ENCODE assay signal across 12 cellular contexts in the genomic region with DNA sequence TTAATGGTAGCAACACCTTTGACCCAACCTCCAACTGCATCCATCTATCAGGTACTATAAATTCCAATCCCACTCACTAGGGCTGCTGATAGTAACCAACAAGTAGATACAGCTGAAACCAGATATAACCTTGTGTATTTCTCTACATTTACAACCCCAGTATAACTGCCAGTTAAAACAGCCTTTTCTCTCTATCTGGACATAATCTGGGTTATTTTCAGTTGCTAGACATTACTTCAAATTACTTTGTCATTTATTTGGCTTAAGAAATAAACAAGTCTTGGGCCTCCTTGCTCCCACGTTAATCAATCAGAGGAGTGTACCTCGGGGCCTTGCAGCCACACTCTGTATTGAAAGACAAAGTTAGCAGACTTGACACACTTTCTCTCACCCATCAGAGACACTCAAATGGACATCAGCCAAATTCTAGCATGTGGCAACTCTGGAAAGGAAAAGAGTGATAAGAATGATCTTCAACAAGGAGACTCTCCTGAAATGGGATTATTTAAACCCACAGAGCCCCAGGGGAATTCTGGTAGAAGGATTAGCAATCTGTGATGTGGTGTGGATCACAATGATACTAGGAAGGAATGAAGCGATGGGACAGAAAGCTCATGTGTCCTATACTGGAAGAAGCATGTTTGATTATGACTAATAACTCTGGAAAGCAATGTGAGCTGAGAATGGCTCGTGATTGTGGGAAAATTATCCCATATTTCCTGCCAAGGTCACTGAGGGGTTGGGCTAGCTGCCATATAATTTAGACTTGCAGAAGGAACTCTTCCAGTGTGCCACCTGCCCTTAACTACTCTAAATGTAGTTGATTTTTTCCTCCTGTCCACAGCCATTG.
DNase-seq lines count a peak whose midpoint lies in the region; TF ChIP-seq lines count a peak whose summit lies in the region.
"Had no signal": no experiment of that assay in that cellular context is flagged by ENCODE, and none has a peak within 500 bp of the region (broad histone marks: within the 10 kb centered on the region; RNA-seq: fewer than 3 reads in every experiment).

No MANE protein-coding gene starts in this region.

- intact Hi-C loops in mammary epithelial cell (cut with micrococcal nuclease) (no loop called here), uterus (cut with DNase I; ENCODE audit: low total_unique reads) (no loop called here)

- in situ Hi-C loops in mammary epithelial cell (cut with MboI; ENCODE audit: low sequenced_read_pairs in 2 of 2): no loop called here

- 27% methylated on average over 3 of the region's 4 CpGs for WGBS in mammary epithelial cell (ENCODE audit: low coverage, missing lambda C conversion rate)

- H4K20me1 ChIP-seq in mammary epithelial cell (ENCODE audit: insufficient read depth, low read length): no peaks in the 10 kb centered on the region

- H3K27me3 ChIP-seq in mammary epithelial cell (ENCODE audit: insufficient read depth, low read length) (peaks cover 2% of the 10 kb centered on the region), uterus (no peaks in the 10 kb centered on the region)
- H3K27me3 ChIP-seq: ovary had no signal

- no peak for TF ChIP-seq POLR2A in uterus (IDR thresholded peaks at IDR 0.05)

- CTCF ChIA-PET in mammary epithelial cell (lab: Charles Lee; ENCODE audit: low non-redundant PET): no interaction called here

- dilution Hi-C loops in mammary epithelial cell (cut with HindIII; ENCODE audit: low sequenced_read_pairs): no loop called here

- no peak overlapping the region for H3K9ac ChIP-seq in mammary epithelial cell (ENCODE audit: insufficient read depth, low read length)

- no peak overlapping the region for H2AFZ ChIP-seq in mammary epithelial cell (ENCODE audit: low read depth, low read length)

- no peak for TF ChIP-seq CTCF in mammary epithelial cell (conservative IDR thresholded peaks at IDR 0.05 in 1 of 2, IDR thresholded peaks at IDR 0.05 in 1 of 2; ENCODE audit: extremely low read depth in 1 of 2, insufficient read depth in 1 of 2, low read depth in 1 of 2, low read length in 2 of 2)
- TF ChIP-seq CTCF in uterus (IDR thresholded peaks at IDR 0.05): no peak

- no peaks in the 10 kb centered on the region for H3K79me2 ChIP-seq in mammary epithelial cell (ENCODE audit: insufficient read depth, low read length)

- H3K27ac ChIP-seq in mammary epithelial cell (ENCODE audit: insufficient read depth, low read depth, low read length) (no peak overlapping the region), uterus (peak overlapping the region; percentile 58 to 76)
- H3K27ac ChIP-seq: ovary had no signal

- H3K4me2 ChIP-seq in mammary epithelial cell (ENCODE audit: insufficient read depth, low read depth, low read length): no peak overlapping the region

- H3K4me1 ChIP-seq in mammary epithelial cell (ENCODE audit: insufficient read depth, low read length): no peaks in the 10 kb centered on the region
- no peaks in the 10 kb centered on the region for H3K4me1 ChIP-seq in uterus

- H3K9me3 ChIP-seq in mammary epithelial cell (replicated peaks; ENCODE audit: insufficient read depth, low read length) (no peaks in the 10 kb centered on the region), uterus (no peaks in the 10 kb centered on the region)
- H3K9me3 ChIP-seq: ovary had no signal

- H3K4me3 ChIP-seq in mammary epithelial cell (replicated peaks in 1 of 3; ENCODE audit: insufficient read depth in 1 of 3, low read depth in 2 of 3, low read length in 3 of 3) (no peak overlapping the region), uterus (no peak overlapping the region)
- H3K4me3 ChIP-seq: ovary had no signal

- DNase-seq in NCI-H2029 (lab: John Stamatoyannopoulos, UW): peak; percentile 12
- no peak for DNase-seq in NCI-H2029 treated with DMSO at 0.1 percent for 48 hours (lab: John Stamatoyannopoulos, UW)
- peak; percentile 9 for DNase-seq in mammary epithelial cell
- peak; percentile 78 for DNase-seq in hepatic stellate cell (ENCODE audit: low spot score)
- DNase-seq in uterus: no peak
- no peak for DNase-seq in stimulated activated CD4-positive, alpha-beta T cell treated with anti-CD3 and anti-CD28 coated beads, Interleukin-1b, Interleukin-23, amount 100 ng/mL, for 48 hours
- DNase-seq in GF-D8 (lab: John Stamatoyannopoulos, UW): no peak
- no peak for DNase-seq in mesenteric fat pad (ENCODE audit: low spot score)
- DNase-seq: activated CD4-positive, CD25-positive, alpha-beta regulatory T cell treated with anti-CD3 and anti-CD28 coated beads, Interleukin-2, amount 50 U/mL, for 72 hours; activated gamma-delta T cell treated with Interleukin-2 at 50 U/mL for 16 hours; effector CD4-positive, alpha-beta T cell had no signal

- no TSS peak for BruUV-seq in mammary epithelial cell (replicated peaks; lab: Mats Ljungman, UMichigan)

- H3K36me3 ChIP-seq in mammary epithelial cell (ENCODE audit: insufficient read depth, low read length) (no peaks in the 10 kb centered on the region), uterus (no peaks in the 10 kb centered on the region)
- H3K36me3 ChIP-seq: ovary had no signal

Comparison
In these comparisons a context has a peak if more than half of its experiments do, and no peak if none do; other contexts are left out.
1. DNase-seq: peak in NCI-H2029 (single experiment), mammary epithelial cell (single experiment) and hepatic stellate cell (single experiment); none in NCI-H2029 treated with DMSO at 0.1 percent for 48 hours (single experiment), uterus (0 of 2), stimulated activated CD4-positive, alpha-beta T cell treated with anti-CD3 and anti-CD28 coated beads, Interleukin-1b, Interleukin-23, amount 100 ng/mL, for 48 hours (single experiment), GF-D8 (single experiment) and mesenteric fat pad (single experiment).